In the genomic region with DNA sequence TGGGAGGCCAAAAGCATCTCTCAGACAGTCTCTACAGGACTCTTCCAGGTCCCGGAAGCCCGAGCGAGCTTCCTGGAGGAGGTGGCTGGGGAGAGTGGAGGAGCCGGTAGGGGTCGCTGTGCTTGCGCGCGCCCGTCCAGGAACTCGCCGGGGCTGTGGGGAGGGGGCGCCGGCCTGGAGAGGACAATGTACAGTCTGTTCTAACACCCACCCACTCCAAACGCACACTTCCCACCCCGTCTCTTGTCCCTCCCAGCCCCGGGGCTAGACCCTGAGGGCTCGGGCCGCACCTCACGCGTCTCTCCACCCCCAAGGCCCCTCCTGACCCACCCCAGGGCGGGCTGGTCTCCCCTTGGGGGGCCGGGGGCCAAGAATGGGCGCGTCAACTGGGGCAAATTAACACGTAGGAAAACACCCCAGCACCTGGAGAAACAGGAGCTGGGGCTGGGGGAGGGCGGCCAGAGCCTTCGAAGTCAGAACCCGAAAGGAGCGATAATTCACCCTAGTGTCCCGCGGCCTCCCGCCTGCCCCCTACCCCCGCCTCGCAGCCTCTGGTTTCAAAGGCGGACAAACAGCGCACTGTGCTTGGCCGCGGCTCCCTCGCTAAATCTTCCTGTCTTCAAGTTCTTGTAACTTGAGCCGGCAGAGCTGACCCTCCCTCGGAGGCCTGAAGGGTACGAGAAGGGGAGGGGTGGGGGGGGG, we compare ENCODE assay signal across 8 cellular contexts.
DNase-seq lines count a peak whose midpoint lies in the region; ATAC-seq and TF ChIP-seq lines count a peak whose summit lies in the region.

No MANE protein-coding gene starts in this region.

- H3K27me3 ChIP-seq in ascending aorta = no peaks in the 10 kb centered on the region

- ATAC-seq in left colon = peak; percentile 69

- DNase-seq in stimulated activated CD4-positive, alpha-beta T cell treated with anti-CD3 and anti-CD28 coated beads, Interleukin-12 subunit alpha, Interleukin-12 subunit beta, amount 100 ng/mL, for 4 hours = peak; percentile 17
- no peak for DNase-seq in stimulated activated CD4-positive, alpha-beta T cell treated with anti-CD3 and anti-CD28 coated beads, Interleukin-4, amount 100 ng/mL, for 24 hours
- DNase-seq in ascending aorta (ENCODE audit: low spot score in 2 of 2) = no peak
- DNase-seq in left colon = peak; percentile 43 to 60
- peak; percentile 80 for DNase-seq in ureter (ENCODE audit: low spot score)
- no peak for DNase-seq in medulla oblongata (ENCODE audit: extremely low spot score)
- DNase-seq in amygdala (lab: John Stamatoyannopoulos, UW) = no peak
- DNase-seq in NCI-H2196 (lab: John Stamatoyannopoulos, UW; ENCODE audit: unreplicated experiment) = no peak

- H3K36me3 ChIP-seq in ascending aorta = no peaks in the 10 kb centered on the region

- intact Hi-C loops in ascending aorta (cut with DNase I) (no loop called here), left colon (cut with DNase I, micrococcal nuclease) (no loop called here)

- peak overlapping the region; percentile 1 to 5 for H3K27ac ChIP-seq in ascending aorta

- no peaks in the 10 kb centered on the region for H3K9me3 ChIP-seq in ascending aorta

- TF ChIP-seq CTCF in ascending aorta (IDR thresholded peaks at IDR 0.05) = peak; percentile 3 to 53 (median 32)

- peak overlapping the region; percentile 25 to 57 for H3K4me3 ChIP-seq in ascending aorta

- H3K4me1 ChIP-seq in ascending aorta = peaks cover 0 to 8% of the 10 kb centered on the region in 2 donors

Comparison
In these comparisons a context has a peak if more than half of its experiments do, and no peak if none do; other contexts are left out.
1. DNase-seq: peak in stimulated activated CD4-positive, alpha-beta T cell treated with anti-CD3 and anti-CD28 coated beads, Interleukin-12 subunit alpha, Interleukin-12 subunit beta, amount 100 ng/mL, for 4 hours (single experiment), left colon (2 of 2) and ureter (single experiment); none in stimulated activated CD4-positive, alpha-beta T cell treated with anti-CD3 and anti-CD28 coated beads, Interleukin-4, amount 100 ng/mL, for 24 hours (single experiment), ascending aorta (0 of 2), medulla oblongata (single experiment), amygdala (0 of 56) and NCI-H2196 (single experiment).